Comparison of ENCODE assay signal across 19 cellular contexts in the genomic region with DNA sequence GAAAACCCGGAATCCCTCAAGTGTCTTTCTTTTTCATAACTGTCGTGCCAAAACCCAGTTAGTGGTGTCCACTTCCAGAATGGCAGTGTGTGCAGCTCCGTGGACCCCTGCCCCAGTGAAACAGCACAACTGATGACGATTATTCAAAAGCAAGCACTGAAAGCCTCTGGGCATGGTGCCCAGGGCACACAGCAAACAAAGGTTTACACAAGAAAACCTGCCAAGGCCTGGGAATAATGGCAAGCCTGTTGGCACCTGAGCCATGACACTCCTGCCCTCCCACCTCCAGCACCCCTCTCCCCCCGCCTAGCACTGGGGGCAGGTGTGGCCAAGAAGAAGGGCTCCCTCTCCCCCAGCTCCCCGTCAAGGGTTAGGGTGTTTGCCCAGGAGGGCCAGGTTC. TPM values are rescaled to one million over a fixed set of nuclear protein-coding genes. Genes with fewer than 3 reads are reported as not detected.
A peak's percentile ranks its signal among the peaks of the same experiment; 100 is the strongest.
DNase-seq lines count a peak whose midpoint lies in the region; TF ChIP-seq lines count a peak whose summit lies in the region.
"Had no signal": no experiment of that assay in that cellular context is flagged by ENCODE, and none has a peak within 500 bp of the region (broad histone marks: within the 10 kb centered on the region; RNA-seq: fewer than 3 reads in every experiment).

No MANE protein-coding gene starts in this region.

- H3K9ac ChIP-seq in OCI-LY1 (ENCODE audit: low read length) (no peak overlapping the region; the same call in 1 of the 2 replicates), mesenchymal stem cell (ENCODE audit: low read length) (no peak overlapping the region)

- no peak overlapping the region for H3K18ac ChIP-seq in mesenchymal stem cell (ENCODE audit: low read depth in 1 of 2, low read length in 2 of 2)

- H3K79me1 ChIP-seq in mesenchymal stem cell (replicated peaks; ENCODE audit: low read length, poor library complexity, severe bottlenecking) = peaks cover 20% of the 10 kb centered on the region

- peak overlapping the region; percentile 19 for H3K4me3 Mint-ChIP-seq in Calu3 (ENCODE audit: low read depth, unreplicated experiment)
- H3K4me3 Mint-ChIP-seq: T-helper 1 cell treated with Interleukin-12 subunit alpha and Interleukin-12 subunit beta and Interleukin-4 antibody, amounts not matched to agents 30 μg/mL and 1 μg/mL, for 36 hours had no signal

- DNase-seq in Calu3 (peak; percentile 35), NCI-H1105 (lab: John Stamatoyannopoulos, UW) (peak; percentile 73), mesenchymal stem cell (no peak), NCI-H82 (lab: John Stamatoyannopoulos, UW) (no peak), H4 (ENCODE audit: low spot score) (no peak)
- DNase-seq in activated CD4-positive, alpha-beta T cell treated with anti-CD3 and anti-CD28 coated beads, Interleukin-2, amount 50 U/mL, for 4 hours = no peak
- DNase-seq in stimulated activated naive CD4-positive, alpha-beta T cell (lab: John Stamatoyannopoulos, UW) = no peak
- DNase-seq: activated CD4-positive, CD25-positive, alpha-beta regulatory T cell treated with anti-CD3 and anti-CD28 coated beads, Interleukin-2, amount 50 U/mL, for 72 hours; central memory CD4-positive, alpha-beta T cell; EL; foreskin keratinocyte; NCI-H510A; spleen had no signal

- H2AFZ ChIP-seq in OCI-LY1 (ENCODE audit: low read length) = no peak overlapping the region
- no peak overlapping the region for H2AFZ ChIP-seq in mesenchymal stem cell (ENCODE audit: low read depth, low read length)

- peak overlapping the region; percentile 66 for H4K91ac ChIP-seq in mesenchymal stem cell (ENCODE audit: low read length)

- no peaks in the 10 kb centered on the region for H3K27me3 ChIP-seq in OCI-LY1 (ENCODE audit: insufficient read depth, low read length)
- H3K27me3 ChIP-seq in mesenchymal stem cell (ENCODE audit: control insufficient read depth in 1 of 2, insufficient read depth in 1 of 2, low read length in 2 of 2) = no peaks in the 10 kb centered on the region
- H3K27me3 ChIP-seq: foreskin keratinocyte had no signal

- H3K27me3 Mint-ChIP-seq in Calu3 (ENCODE audit: unreplicated experiment) = no peaks in the 10 kb centered on the region

- H3K4me1 Mint-ChIP-seq in Calu3 (ENCODE audit: low read depth, unreplicated experiment) = peaks cover 36% of the 10 kb centered on the region

- H3K36me3 ChIP-seq in OCI-LY1 (ENCODE audit: insufficient read depth, low read length) = peaks cover 59% of the 10 kb centered on the region
- peaks cover 0 to 38% of the 10 kb centered on the region in 2 experiments for H3K36me3 ChIP-seq in mesenchymal stem cell (ENCODE audit: control insufficient read depth in 1 of 2, insufficient read depth in 2 of 2, low read depth in 1 of 2, low read length in 2 of 2)

- H3K9me3 Mint-ChIP-seq in Calu3 (ENCODE audit: low read depth, unreplicated experiment) = no peaks in the 10 kb centered on the region
- H3K9me3 Mint-ChIP-seq: activated naive CD4-positive, alpha-beta T cell treated with anti-CD3 and anti-CD28 coated beads, Interleukin-2, amount 50 U/mL, for 72 hours; T-helper 1 cell treated with Interleukin-12 subunit alpha and Interleukin-12 subunit beta and Interleukin-4 antibody, amounts not matched to agents 30 μg/mL and 1 μg/mL, for 36 hours had no signal

- H2AK5ac ChIP-seq in mesenchymal stem cell (ENCODE audit: low read length, severe bottlenecking) = no peak overlapping the region

- H3K4me2 ChIP-seq in OCI-LY1 (ENCODE audit: low read length) (peak overlapping the region; percentile 40), mesenchymal stem cell (ENCODE audit: low read length, poor library complexity, severe bottlenecking) (no peak overlapping the region)

- H3K27ac ChIP-seq in OCI-LY1 (ENCODE audit: low read depth, low read length, poor library complexity, severe bottlenecking) (no peak overlapping the region), mesenchymal stem cell (ENCODE audit: low read length, poor library complexity, severe bottlenecking) (no peak overlapping the region)
- H3K27ac ChIP-seq: foreskin keratinocyte, spleen had no signal

- H3K9me3 ChIP-seq in OCI-LY1 (ENCODE audit: low read length) (no peaks in the 10 kb centered on the region), mesenchymal stem cell (ENCODE audit: control insufficient read depth, low read length) (no peaks in the 10 kb centered on the region)
- H3K9me3 ChIP-seq: spleen had no signal

- H2BK120ac ChIP-seq in mesenchymal stem cell (ENCODE audit: low read depth, low read length) = no peak overlapping the region

- WGBS in mesenchymal stem cell = 97% methylated on average over 6 of the region's 6 CpGs

- H3K27ac Mint-ChIP-seq in Calu3 (ENCODE audit: unreplicated experiment) = no peak overlapping the region
- H3K27ac Mint-ChIP-seq: T-helper 1 cell treated with Interleukin-12 subunit alpha and Interleukin-12 subunit beta and Interleukin-4 antibody, amounts not matched to agents 30 μg/mL and 1 μg/mL, for 36 hours had no signal

- TF ChIP-seq CTCF in Calu3 (IDR thresholded peaks at IDR 0.05; ENCODE audit: unreplicated experiment) (no peak), OCI-LY1 (IDR thresholded peaks at IDR 0.05; ENCODE audit: low read length) (no peak)

- H3F3A ChIP-seq in OCI-LY1 (ENCODE audit: insufficient read depth, low read length) = no peaks in the 10 kb centered on the region

- H3K4me1 ChIP-seq in OCI-LY1 (ENCODE audit: insufficient read depth, low read length, severe bottlenecking) (peaks cover 53% of the 10 kb centered on the region), mesenchymal stem cell (ENCODE audit: control insufficient read depth, insufficient read depth, low read depth, low read length) (peaks cover 28% of the 10 kb centered on the region)

- H2BK5ac ChIP-seq in mesenchymal stem cell (ENCODE audit: low read depth, low read length, poor library complexity, severe bottlenecking) = no peak overlapping the region

- intact Hi-C loops in Calu3 (cut with micrococcal nuclease; ENCODE audit: unreplicated experiment) = no loop called here

- no peaks in the 10 kb centered on the region for H4K20me1 ChIP-seq in OCI-LY1 (ENCODE audit: insufficient read depth, low read length)

- H3K4me3 ChIP-seq in OCI-LY1 (ENCODE audit: low read depth, low read length, poor library complexity, severe bottlenecking) (no peak overlapping the region), mesenchymal stem cell (ENCODE audit: insufficient read depth in 1 of 2, low read depth in 1 of 2, low read length in 2 of 2) (no peak overlapping the region)
- H3K4me3 ChIP-seq: spleen had no signal

- no peak overlapping the region for H3K4ac ChIP-seq in mesenchymal stem cell (ENCODE audit: low read depth in 1 of 2, low read length in 2 of 2)

- peaks cover 53% of the 10 kb centered on the region for H3K36me3 Mint-ChIP-seq in Calu3 (ENCODE audit: insufficient read depth, unreplicated experiment)

- H2BK15ac ChIP-seq in mesenchymal stem cell (ENCODE audit: low read depth, poor library complexity, severe bottlenecking) = no peak overlapping the region

- H3K14ac ChIP-seq in mesenchymal stem cell (ENCODE audit: low read length in 2 of 2) = no peak overlapping the region

- no peaks in the 10 kb centered on the region for H3K9me2 ChIP-seq in OCI-LY1 (ENCODE audit: low read depth, low read length)

- CTCF ChIA-PET in Calu3 (lab: Charles Lee) = interaction anchor here (0.6 to 1.6 kb wide), 3 partner anchors 7 to 1561 kb away, joined by 3 to 5 read pairs (median 3); a partner anchor contains a TSS

- no peak overlapping the region for H4K8ac ChIP-seq in mesenchymal stem cell (ENCODE audit: low read length)

- H3K79me2 ChIP-seq in OCI-LY1 (ENCODE audit: insufficient read depth, low read length) = peaks cover 3% of the 10 kb centered on the region; the same call in 1 of the 2 replicates

- H3K23ac ChIP-seq in mesenchymal stem cell (ENCODE audit: low read length in 2 of 2) = no peak overlapping the region

- BruUV-seq in Calu3 (replicated peaks; lab: Mats Ljungman, UMichigan) = no TSS peak

- H2BK12ac ChIP-seq in mesenchymal stem cell (ENCODE audit: low read length in 2 of 2) = no peak overlapping the region

RNA-seq across cellular contexts. Expression of a gene that starts 2.8 kb away (rescaled TPM):
- total RNA-seq in Calu3 (2022) = 91.2 and 107 TPM in 2 replicates
- polyA plus RNA-seq in mesenchymal stem cell (2013, experiment 1 of 2) = 7.7 TPM
- 7.0 TPM for polyA plus RNA-seq in mesenchymal stem cell (2013, experiment 2 of 2)
- 19.9 and 26.0 TPM in 2 replicates for total RNA-seq in H4 (2014; rRNA removed; shearing (Covaris generic))

RNA-seq across cellular contexts. Expression of a gene that starts 8.3 kb away (rescaled TPM):
- total RNA-seq in Calu3 (2022) = 51.0 and 56.0 TPM in 2 replicates
- polyA plus RNA-seq in mesenchymal stem cell (2013, experiment 1 of 2) = 4.9 TPM
- 4.8 TPM for polyA plus RNA-seq in mesenchymal stem cell (2013, experiment 2 of 2)
- total RNA-seq in H4 (2014; rRNA removed; shearing (Covaris generic)) = 14.4 and 17.9 TPM in 2 replicates

RNA-seq across cellular contexts. Expression of a gene that starts 13.4 kb away (rescaled TPM):
- total RNA-seq in Calu3 (2022) = 0.51 TPM in 1 of 2 replicates, not detected in the other
- polyA plus RNA-seq in mesenchymal stem cell (2013, experiment 1 of 2) = not detected
- polyA plus RNA-seq in mesenchymal stem cell (2013, experiment 2 of 2) = 0.01 TPM
- 6.0 and 11.0 TPM in 2 replicates for total RNA-seq in H4 (2014; rRNA removed; shearing (Covaris generic))
- total RNA-seq: activated naive CD4-positive, alpha-beta T cell treated with anti-CD3 and anti-CD28 coated beads, Interleukin-2, amount 50 U/mL, for 72 hours; osteoblast had no signal

RNA-seq across cellular contexts. Expression of a gene that starts 35.3 kb away (rescaled TPM):
- 13.5 and 17.8 TPM in 2 replicates for total RNA-seq in Calu3 (2022)
- polyA plus RNA-seq in mesenchymal stem cell (2013, experiment 1 of 2) = not detected
- polyA plus RNA-seq in mesenchymal stem cell (2013, experiment 2 of 2) = not detected
- total RNA-seq in H4 (2014; rRNA removed; shearing (Covaris generic)) = not detected in 2 replicates
- total RNA-seq: foreskin keratinocyte, M059J, osteoblast, RPMI7951 had no signal
- polyA plus RNA-seq: foreskin keratinocyte had no signal

RNA-seq across cellular contexts. Expression of a gene that starts 40.5 kb away (rescaled TPM):
- total RNA-seq in Calu3 (2022) = 1.2 and 2.1 TPM in 2 replicates
- 0.04 TPM for polyA plus RNA-seq in mesenchymal stem cell (2013, experiment 1 of 2)
- 0.14 TPM for polyA plus RNA-seq in mesenchymal stem cell (2013, experiment 2 of 2)
- total RNA-seq in H4 (2014; rRNA removed; shearing (Covaris generic)) = 2.0 TPM in 1 of 2 replicates, not detected in the other
- total RNA-seq: activated naive CD4-positive, alpha-beta T cell treated with anti-CD3 and anti-CD28 coated beads, Interleukin-2, amount 50 U/mL, for 72 hours; RPMI7951; spleen had no signal
- polyA plus RNA-seq: spleen had no signal

Comparison
In these comparisons a context has a peak if more than half of its experiments do, and no peak if none do; other contexts are left out.
1. DNase-seq: peak in Calu3 (single experiment) and NCI-H1105 (single experiment); none in mesenchymal stem cell (single experiment), activated CD4-positive, alpha-beta T cell treated with anti-CD3 and anti-CD28 coated beads, Interleukin-2, amount 50 U/mL, for 4 hours (0 of 2), NCI-H82 (single experiment), stimulated activated naive CD4-positive, alpha-beta T cell (0 of 6) and H4 (single experiment).